In genomic region chr5:142324871-142325676, GRCh38 we compare ENCODE assay signal across 1 cellular context.
TF ChIP-seq lines count a peak whose summit lies in the region.

Gene SPRY4, minus strand, starts transcription at chr5:142325021. Its CDS starts 9,913 bp downstream, at chr5:142315108.

TF ChIP-seq in WTC11, 78 proteins besides CTCF, POLR2A, EP300 and RAD21 (continued from another document and continues in another):
- TF ChIP-seq, protein P1, sequence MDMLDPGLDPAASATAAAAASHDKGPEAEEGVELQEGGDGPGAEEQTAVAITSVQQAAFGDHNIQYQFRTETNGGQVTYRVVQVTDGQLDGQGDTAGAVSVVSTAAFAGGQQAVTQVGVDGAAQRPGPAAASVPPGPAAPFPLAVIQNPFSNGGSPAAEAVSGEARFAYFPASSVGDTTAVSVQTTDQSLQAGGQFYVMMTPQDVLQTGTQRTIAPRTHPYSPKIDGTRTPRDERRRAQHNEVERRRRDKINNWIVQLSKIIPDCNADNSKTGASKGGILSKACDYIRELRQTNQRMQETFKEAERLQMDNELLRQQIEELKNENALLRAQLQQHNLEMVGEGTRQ (CRISPR knock-in tag; IDR thresholded peaks at IDR 0.05), result no peak
- TF ChIP-seq, protein P2, sequence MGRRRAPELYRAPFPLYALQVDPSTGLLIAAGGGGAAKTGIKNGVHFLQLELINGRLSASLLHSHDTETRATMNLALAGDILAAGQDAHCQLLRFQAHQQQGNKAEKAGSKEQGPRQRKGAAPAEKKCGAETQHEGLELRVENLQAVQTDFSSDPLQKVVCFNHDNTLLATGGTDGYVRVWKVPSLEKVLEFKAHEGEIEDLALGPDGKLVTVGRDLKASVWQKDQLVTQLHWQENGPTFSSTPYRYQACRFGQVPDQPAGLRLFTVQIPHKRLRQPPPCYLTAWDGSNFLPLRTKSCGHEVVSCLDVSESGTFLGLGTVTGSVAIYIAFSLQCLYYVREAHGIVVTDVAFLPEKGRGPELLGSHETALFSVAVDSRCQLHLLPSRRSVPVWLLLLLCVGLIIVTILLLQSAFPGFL (CRISPR knock-in tag; IDR thresholded peaks at IDR 0.05; ENCODE audit: borderline replicate concordance), result no peak
- TF ChIP-seq ZNF232 (CRISPR knock-in tag; IDR thresholded peaks at IDR 0.05) (0 out of 2 replicates have a peak, but pooled peaks have one; percentile 44), JAZF1 (CRISPR knock-in tag; IDR thresholded peaks at IDR 0.05) (no peak), E2F5 (CRISPR knock-in tag; IDR thresholded peaks at IDR 0.05) (peak; percentile 59; the same call in 1 of the 2 replicates), ZNF425 (CRISPR knock-in tag; conservative IDR thresholded peaks at IDR 0.05) (no peak), OVOL2 (CRISPR knock-in tag; IDR thresholded peaks at IDR 0.05; ENCODE audit: borderline replicate concordance) (no peak), NR2C2 (CRISPR knock-in tag; IDR thresholded peaks at IDR 0.05) (no peak), GRHL2 (CRISPR knock-in tag; IDR thresholded peaks at IDR 0.05; ENCODE audit: insufficient replicate concordance, severe bottlenecking) (no peak), ATF2 (CRISPR knock-in tag; IDR thresholded peaks at IDR 0.05; ENCODE audit: borderline replicate concordance, low read depth) (no peak), ZNF423 (CRISPR knock-in tag; IDR thresholded peaks at IDR 0.05) (peak; percentile 84), CBFB (CRISPR knock-in tag; IDR thresholded peaks at IDR 0.05; ENCODE audit: low read depth) (no peak), SMAD4 (CRISPR knock-in tag; IDR thresholded peaks at IDR 0.05) (no peak), EMX1 (CRISPR knock-in tag; IDR thresholded peaks at IDR 0.05) (no peak), FOXP1 (CRISPR knock-in tag; IDR thresholded peaks at IDR 0.05; ENCODE audit: borderline replicate concordance) (peak; percentile 65; the same call in 1 of the 2 replicates), NFYB (CRISPR knock-in tag; conservative IDR thresholded peaks at IDR 0.05; ENCODE audit: low read depth) (no peak), KAT7 (CRISPR knock-in tag; IDR thresholded peaks at IDR 0.05; ENCODE audit: borderline replicate concordance) (no peak; the same call in 1 of the 2 replicates), ZNF396 (CRISPR knock-in tag; IDR thresholded peaks at IDR 0.05; ENCODE audit: borderline replicate concordance) (no peak), USF1 (CRISPR knock-in tag; IDR thresholded peaks at IDR 0.05) (no peak), E2F4 (CRISPR knock-in tag; IDR thresholded peaks at IDR 0.05; ENCODE audit: borderline replicate concordance, low read depth) (no peak), TCF7 (CRISPR knock-in tag; IDR thresholded peaks at IDR 0.05; ENCODE audit: low read depth) (no peak), FOXP4 (CRISPR knock-in tag; IDR thresholded peaks at IDR 0.05) (no peak), RELA (CRISPR knock-in tag; IDR thresholded peaks at IDR 0.05; ENCODE audit: borderline replicate concordance) (no peak), MXD4 (CRISPR knock-in tag; IDR thresholded peaks at IDR 0.05; ENCODE audit: borderline replicate concordance) (no peak), TEAD4 (CRISPR knock-in tag; IDR thresholded peaks at IDR 0.05) (no peak)
- TF ChIP-seq, protein P3, sequence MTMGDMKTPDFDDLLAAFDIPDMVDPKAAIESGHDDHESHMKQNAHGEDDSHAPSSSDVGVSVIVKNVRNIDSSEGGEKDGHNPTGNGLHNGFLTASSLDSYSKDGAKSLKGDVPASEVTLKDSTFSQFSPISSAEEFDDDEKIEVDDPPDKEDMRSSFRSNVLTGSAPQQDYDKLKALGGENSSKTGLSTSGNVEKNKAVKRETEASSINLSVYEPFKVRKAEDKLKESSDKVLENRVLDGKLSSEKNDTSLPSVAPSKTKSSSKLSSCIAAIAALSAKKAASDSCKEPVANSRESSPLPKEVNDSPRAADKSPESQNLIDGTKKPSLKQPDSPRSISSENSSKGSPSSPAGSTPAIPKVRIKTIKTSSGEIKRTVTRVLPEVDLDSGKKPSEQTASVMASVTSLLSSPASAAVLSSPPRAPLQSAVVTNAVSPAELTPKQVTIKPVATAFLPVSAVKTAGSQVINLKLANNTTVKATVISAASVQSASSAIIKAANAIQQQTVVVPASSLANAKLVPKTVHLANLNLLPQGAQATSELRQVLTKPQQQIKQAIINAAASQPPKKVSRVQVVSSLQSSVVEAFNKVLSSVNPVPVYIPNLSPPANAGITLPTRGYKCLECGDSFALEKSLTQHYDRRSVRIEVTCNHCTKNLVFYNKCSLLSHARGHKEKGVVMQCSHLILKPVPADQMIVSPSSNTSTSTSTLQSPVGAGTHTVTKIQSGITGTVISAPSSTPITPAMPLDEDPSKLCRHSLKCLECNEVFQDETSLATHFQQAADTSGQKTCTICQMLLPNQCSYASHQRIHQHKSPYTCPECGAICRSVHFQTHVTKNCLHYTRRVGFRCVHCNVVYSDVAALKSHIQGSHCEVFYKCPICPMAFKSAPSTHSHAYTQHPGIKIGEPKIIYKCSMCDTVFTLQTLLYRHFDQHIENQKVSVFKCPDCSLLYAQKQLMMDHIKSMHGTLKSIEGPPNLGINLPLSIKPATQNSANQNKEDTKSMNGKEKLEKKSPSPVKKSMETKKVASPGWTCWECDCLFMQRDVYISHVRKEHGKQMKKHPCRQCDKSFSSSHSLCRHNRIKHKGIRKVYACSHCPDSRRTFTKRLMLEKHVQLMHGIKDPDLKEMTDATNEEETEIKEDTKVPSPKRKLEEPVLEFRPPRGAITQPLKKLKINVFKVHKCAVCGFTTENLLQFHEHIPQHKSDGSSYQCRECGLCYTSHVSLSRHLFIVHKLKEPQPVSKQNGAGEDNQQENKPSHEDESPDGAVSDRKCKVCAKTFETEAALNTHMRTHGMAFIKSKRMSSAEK (CRISPR knock-in tag; IDR thresholded peaks at IDR 0.05; ENCODE audit: borderline replicate concordance), result no peak
- TF ChIP-seq, protein P4, sequence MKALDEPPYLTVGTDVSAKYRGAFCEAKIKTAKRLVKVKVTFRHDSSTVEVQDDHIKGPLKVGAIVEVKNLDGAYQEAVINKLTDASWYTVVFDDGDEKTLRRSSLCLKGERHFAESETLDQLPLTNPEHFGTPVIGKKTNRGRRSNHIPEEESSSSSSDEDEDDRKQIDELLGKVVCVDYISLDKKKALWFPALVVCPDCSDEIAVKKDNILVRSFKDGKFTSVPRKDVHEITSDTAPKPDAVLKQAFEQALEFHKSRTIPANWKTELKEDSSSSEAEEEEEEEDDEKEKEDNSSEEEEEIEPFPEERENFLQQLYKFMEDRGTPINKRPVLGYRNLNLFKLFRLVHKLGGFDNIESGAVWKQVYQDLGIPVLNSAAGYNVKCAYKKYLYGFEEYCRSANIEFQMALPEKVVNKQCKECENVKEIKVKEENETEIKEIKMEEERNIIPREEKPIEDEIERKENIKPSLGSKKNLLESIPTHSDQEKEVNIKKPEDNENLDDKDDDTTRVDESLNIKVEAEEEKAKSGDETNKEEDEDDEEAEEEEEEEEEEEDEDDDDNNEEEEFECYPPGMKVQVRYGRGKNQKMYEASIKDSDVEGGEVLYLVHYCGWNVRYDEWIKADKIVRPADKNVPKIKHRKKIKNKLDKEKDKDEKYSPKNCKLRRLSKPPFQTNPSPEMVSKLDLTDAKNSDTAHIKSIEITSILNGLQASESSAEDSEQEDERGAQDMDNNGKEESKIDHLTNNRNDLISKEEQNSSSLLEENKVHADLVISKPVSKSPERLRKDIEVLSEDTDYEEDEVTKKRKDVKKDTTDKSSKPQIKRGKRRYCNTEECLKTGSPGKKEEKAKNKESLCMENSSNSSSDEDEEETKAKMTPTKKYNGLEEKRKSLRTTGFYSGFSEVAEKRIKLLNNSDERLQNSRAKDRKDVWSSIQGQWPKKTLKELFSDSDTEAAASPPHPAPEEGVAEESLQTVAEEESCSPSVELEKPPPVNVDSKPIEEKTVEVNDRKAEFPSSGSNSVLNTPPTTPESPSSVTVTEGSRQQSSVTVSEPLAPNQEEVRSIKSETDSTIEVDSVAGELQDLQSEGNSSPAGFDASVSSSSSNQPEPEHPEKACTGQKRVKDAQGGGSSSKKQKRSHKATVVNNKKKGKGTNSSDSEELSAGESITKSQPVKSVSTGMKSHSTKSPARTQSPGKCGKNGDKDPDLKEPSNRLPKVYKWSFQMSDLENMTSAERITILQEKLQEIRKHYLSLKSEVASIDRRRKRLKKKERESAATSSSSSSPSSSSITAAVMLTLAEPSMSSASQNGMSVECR (CRISPR knock-in tag; IDR thresholded peaks at IDR 0.05; ENCODE audit: borderline replicate concordance), result no peak; the same call in none of the 2 replicates
- TF ChIP-seq, protein P5, sequence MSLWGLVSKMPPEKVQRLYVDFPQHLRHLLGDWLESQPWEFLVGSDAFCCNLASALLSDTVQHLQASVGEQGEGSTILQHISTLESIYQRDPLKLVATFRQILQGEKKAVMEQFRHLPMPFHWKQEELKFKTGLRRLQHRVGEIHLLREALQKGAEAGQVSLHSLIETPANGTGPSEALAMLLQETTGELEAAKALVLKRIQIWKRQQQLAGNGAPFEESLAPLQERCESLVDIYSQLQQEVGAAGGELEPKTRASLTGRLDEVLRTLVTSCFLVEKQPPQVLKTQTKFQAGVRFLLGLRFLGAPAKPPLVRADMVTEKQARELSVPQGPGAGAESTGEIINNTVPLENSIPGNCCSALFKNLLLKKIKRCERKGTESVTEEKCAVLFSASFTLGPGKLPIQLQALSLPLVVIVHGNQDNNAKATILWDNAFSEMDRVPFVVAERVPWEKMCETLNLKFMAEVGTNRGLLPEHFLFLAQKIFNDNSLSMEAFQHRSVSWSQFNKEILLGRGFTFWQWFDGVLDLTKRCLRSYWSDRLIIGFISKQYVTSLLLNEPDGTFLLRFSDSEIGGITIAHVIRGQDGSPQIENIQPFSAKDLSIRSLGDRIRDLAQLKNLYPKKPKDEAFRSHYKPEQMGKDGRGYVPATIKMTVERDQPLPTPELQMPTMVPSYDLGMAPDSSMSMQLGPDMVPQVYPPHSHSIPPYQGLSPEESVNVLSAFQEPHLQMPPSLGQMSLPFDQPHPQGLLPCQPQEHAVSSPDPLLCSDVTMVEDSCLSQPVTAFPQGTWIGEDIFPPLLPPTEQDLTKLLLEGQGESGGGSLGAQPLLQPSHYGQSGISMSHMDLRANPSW (CRISPR knock-in tag; conservative IDR thresholded peaks at IDR 0.05; ENCODE audit: low read depth), result no peak; the same call in 1 of the 2 replicates
- TF ChIP-seq, protein P6, sequence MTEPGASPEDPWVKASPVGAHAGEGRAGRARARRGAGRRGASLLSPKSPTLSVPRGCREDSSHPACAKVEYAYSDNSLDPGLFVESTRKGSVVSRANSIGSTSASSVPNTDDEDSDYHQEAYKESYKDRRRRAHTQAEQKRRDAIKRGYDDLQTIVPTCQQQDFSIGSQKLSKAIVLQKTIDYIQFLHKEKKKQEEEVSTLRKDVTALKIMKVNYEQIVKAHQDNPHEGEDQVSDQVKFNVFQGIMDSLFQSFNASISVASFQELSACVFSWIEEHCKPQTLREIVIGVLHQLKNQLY (CRISPR knock-in tag; IDR thresholded peaks at IDR 0.05), result no peak
